Comparison of ENCODE assay signal across 3 cellular contexts in the genomic region with DNA sequence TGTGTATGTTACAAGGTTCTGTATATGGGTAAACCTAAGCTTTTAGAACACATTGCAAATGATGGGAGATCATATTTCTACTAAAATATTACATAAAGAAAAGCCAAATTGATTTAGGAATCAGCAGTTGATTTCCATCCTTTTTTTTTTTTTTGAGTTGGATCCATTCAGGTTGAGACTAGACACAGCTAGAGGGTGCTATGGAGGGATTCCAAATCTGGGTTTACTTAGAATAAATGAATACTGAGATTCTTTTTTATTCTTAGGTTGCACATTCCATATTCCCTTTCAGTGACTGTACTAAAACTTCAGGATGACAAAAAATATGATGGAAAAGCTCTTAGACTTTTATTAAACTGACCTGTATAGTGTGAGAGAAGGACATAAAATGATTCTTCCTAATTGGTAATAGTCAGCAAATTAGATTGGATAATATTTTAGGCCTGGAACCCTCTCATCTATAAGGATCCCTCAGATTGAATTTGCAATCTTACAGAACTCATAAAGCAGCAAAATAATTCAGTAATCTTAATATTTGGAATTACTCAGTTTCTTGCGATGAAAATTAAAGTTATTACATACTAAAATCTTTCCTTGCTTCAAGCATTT.
TF ChIP-seq lines count a peak whose summit lies in the region.

No MANE protein-coding gene starts in this region.

TF ChIP-seq in IMR-90, 13 proteins besides CTCF, POLR2A, EP300 and RAD21:
- no peak for TF ChIP-seq RCOR1 (IDR thresholded peaks at IDR 0.05; ENCODE audit: insufficient replicate concordance, low read length)
- no peak for TF ChIP-seq MAFK (IDR thresholded peaks at IDR 0.05; ENCODE audit: low read depth, low read length)
- TF ChIP-seq, protein P1, sequence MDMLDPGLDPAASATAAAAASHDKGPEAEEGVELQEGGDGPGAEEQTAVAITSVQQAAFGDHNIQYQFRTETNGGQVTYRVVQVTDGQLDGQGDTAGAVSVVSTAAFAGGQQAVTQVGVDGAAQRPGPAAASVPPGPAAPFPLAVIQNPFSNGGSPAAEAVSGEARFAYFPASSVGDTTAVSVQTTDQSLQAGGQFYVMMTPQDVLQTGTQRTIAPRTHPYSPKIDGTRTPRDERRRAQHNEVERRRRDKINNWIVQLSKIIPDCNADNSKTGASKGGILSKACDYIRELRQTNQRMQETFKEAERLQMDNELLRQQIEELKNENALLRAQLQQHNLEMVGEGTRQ (IDR thresholded peaks at IDR 0.05; ENCODE audit: low read depth, low read length), result no peak
- TF ChIP-seq, protein P2, sequence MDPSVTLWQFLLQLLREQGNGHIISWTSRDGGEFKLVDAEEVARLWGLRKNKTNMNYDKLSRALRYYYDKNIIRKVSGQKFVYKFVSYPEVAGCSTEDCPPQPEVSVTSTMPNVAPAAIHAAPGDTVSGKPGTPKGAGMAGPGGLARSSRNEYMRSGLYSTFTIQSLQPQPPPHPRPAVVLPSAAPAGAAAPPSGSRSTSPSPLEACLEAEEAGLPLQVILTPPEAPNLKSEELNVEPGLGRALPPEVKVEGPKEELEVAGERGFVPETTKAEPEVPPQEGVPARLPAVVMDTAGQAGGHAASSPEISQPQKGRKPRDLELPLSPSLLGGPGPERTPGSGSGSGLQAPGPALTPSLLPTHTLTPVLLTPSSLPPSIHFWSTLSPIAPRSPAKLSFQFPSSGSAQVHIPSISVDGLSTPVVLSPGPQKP (IDR thresholded peaks at IDR 0.05; ENCODE audit: borderline replicate concordance, low read depth, low read length), result no peak
- no peak for TF ChIP-seq BHLHE40 (IDR thresholded peaks at IDR 0.05; ENCODE audit: low read depth, low read length)
- TF ChIP-seq MXI1 (IDR thresholded peaks at IDR 0.05; ENCODE audit: borderline replicate concordance, low read depth, low read length), result no peak
- no peak for TF ChIP-seq SMC3 (IDR thresholded peaks at IDR 0.05; ENCODE audit: low read depth, low read length)
- no peak for TF ChIP-seq RFX5 (IDR thresholded peaks at IDR 0.05; ENCODE audit: low read depth, low read length)
- no peak for TF ChIP-seq CHD1 (IDR thresholded peaks at IDR 0.05; ENCODE audit: low read depth, low read length)
- TF ChIP-seq CEBPB (IDR thresholded peaks at IDR 0.05; ENCODE audit: low read depth, low read length), result no peak
- no peak for TF ChIP-seq MAZ (IDR thresholded peaks at IDR 0.05; ENCODE audit: borderline replicate concordance, low read depth, low read length)
- no peak for TF ChIP-seq NFE2L2 (IDR thresholded peaks at IDR 0.05; ENCODE audit: low read depth, low read length)
- TF ChIP-seq FOS (IDR thresholded peaks at IDR 0.05; ENCODE audit: low read depth, low read length), result no peak

TF ChIP-seq in K562, 482 proteins besides CTCF, POLR2A, EP300 and RAD21:
- TF ChIP-seq ZNF316 (IDR thresholded peaks at IDR 0.05) (0 out of 2 replicates have a peak, but pooled peaks have one; percentile 23), NBN (IDR thresholded peaks at IDR 0.05; ENCODE audit: low read depth) (no peak)

TF ChIP-seq in liver, 16 proteins besides CTCF, POLR2A, EP300 and RAD21:
- no peak for TF ChIP-seq SP1 (IDR thresholded peaks at IDR 0.05)
- no peak for TF ChIP-seq YY1 (IDR thresholded peaks at IDR 0.05)
- TF ChIP-seq RXRA (IDR thresholded peaks at IDR 0.05), result no peak
- no peak for TF ChIP-seq HNF4G (IDR thresholded peaks at IDR 0.05)
- TF ChIP-seq FOXA2 (IDR thresholded peaks at IDR 0.05), result no peak
- TF ChIP-seq, protein P3, sequence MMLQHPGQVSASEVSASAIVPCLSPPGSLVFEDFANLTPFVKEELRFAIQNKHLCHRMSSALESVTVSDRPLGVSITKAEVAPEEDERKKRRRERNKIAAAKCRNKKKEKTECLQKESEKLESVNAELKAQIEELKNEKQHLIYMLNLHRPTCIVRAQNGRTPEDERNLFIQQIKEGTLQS (IDR thresholded peaks at IDR 0.05), result no peak
- no peak for TF ChIP-seq HNF4A (conservative IDR thresholded peaks at IDR 0.05)
- no peak for TF ChIP-seq EGR1 (IDR thresholded peaks at IDR 0.05; ENCODE audit: low read depth in 2 of 2)
- TF ChIP-seq TAF1 (conservative IDR thresholded peaks at IDR 0.05), result no peak
- TF ChIP-seq JUND (IDR thresholded peaks at IDR 0.05), result no peak
- TF ChIP-seq NR2F2 (IDR thresholded peaks at IDR 0.05), result no peak
- TF ChIP-seq, protein P4, sequence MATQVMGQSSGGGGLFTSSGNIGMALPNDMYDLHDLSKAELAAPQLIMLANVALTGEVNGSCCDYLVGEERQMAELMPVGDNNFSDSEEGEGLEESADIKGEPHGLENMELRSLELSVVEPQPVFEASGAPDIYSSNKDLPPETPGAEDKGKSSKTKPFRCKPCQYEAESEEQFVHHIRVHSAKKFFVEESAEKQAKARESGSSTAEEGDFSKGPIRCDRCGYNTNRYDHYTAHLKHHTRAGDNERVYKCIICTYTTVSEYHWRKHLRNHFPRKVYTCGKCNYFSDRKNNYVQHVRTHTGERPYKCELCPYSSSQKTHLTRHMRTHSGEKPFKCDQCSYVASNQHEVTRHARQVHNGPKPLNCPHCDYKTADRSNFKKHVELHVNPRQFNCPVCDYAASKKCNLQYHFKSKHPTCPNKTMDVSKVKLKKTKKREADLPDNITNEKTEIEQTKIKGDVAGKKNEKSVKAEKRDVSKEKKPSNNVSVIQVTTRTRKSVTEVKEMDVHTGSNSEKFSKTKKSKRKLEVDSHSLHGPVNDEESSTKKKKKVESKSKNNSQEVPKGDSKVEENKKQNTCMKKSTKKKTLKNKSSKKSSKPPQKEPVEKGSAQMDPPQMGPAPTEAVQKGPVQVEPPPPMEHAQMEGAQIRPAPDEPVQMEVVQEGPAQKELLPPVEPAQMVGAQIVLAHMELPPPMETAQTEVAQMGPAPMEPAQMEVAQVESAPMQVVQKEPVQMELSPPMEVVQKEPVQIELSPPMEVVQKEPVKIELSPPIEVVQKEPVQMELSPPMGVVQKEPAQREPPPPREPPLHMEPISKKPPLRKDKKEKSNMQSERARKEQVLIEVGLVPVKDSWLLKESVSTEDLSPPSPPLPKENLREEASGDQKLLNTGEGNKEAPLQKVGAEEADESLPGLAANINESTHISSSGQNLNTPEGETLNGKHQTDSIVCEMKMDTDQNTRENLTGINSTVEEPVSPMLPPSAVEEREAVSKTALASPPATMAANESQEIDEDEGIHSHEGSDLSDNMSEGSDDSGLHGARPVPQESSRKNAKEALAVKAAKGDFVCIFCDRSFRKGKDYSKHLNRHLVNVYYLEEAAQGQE (IDR thresholded peaks at IDR 0.05), result no peak
- no peak for TF ChIP-seq GABPA (IDR thresholded peaks at IDR 0.05 in 1 of 2, conservative IDR thresholded peaks at IDR 0.05 in 1 of 2)
- TF ChIP-seq, protein P5, sequence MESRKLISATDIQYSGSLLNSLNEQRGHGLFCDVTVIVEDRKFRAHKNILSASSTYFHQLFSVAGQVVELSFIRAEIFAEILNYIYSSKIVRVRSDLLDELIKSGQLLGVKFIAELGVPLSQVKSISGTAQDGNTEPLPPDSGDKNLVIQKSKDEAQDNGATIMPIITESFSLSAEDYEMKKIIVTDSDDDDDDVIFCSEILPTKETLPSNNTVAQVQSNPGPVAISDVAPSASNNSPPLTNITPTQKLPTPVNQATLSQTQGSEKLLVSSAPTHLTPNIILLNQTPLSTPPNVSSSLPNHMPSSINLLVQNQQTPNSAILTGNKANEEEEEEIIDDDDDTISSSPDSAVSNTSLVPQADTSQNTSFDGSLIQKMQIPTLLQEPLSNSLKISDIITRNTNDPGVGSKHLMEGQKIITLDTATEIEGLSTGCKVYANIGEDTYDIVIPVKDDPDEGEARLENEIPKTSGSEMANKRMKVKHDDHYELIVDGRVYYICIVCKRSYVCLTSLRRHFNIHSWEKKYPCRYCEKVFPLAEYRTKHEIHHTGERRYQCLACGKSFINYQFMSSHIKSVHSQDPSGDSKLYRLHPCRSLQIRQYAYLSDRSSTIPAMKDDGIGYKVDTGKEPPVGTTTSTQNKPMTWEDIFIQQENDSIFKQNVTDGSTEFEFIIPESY (IDR thresholded peaks at IDR 0.05), result no peak
- no peak for TF ChIP-seq FOXA1 (IDR thresholded peaks at IDR 0.05)
- TF ChIP-seq, protein P6, sequence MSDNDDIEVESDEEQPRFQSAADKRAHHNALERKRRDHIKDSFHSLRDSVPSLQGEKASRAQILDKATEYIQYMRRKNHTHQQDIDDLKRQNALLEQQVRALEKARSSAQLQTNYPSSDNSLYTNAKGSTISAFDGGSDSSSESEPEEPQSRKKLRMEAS (IDR thresholded peaks at IDR 0.05), result no peak
